9 cellular contexts compared by ENCODE assay signal in genomic region chr2:218259099-218259921, GRCh38. TPM values are rescaled to one million over a fixed set of nuclear protein-coding genes. Genes with fewer than 3 reads are reported as not detected.
DNase-seq lines count a peak whose midpoint lies in the region; ATAC-seq and TF ChIP-seq lines count a peak whose summit lies in the region.
"Had no signal": no experiment of that assay in that cellular context is flagged by ENCODE, and none has a peak within 500 bp of the region (broad histone marks: within the 10 kb centered on the region; RNA-seq: fewer than 3 reads in every experiment).

No MANE protein-coding gene starts in this region.

- peak overlapping the region; percentile 22; the same call in 1 of the 2 replicates for H3K4me3 Mint-ChIP-seq in HFFc6
- H3K4me3 Mint-ChIP-seq in activated naive CD8-positive, alpha-beta T cell treated with anti-CD3 and anti-CD28 coated beads, Interleukin-2, amount 10 ng/mL, durations not matched to agents 7 days and 5 days = no peak overlapping the region

- H3K9me2 ChIP-seq in hepatocyte (replicated peaks; ENCODE audit: insufficient read depth) = no peaks in the 10 kb centered on the region

- H3K27ac Mint-ChIP-seq in HFFc6 = peak overlapping the region; percentile 91
- H3K27ac Mint-ChIP-seq in activated naive CD8-positive, alpha-beta T cell treated with anti-CD3 and anti-CD28 coated beads, Interleukin-2, amount 10 ng/mL, durations not matched to agents 7 days and 5 days = peak overlapping the region; percentile 34

- 45% methylated on average over 15 of the region's 15 CpGs for WGBS in hepatocyte (ENCODE audit: low lambda C conversion rate, missing lambda C conversion rate)

- ATAC-seq in activated naive CD8-positive, alpha-beta T cell treated with anti-CD3 and anti-CD28 coated beads, Interleukin-2, amount 10 ng/mL, durations not matched to agents 7 days and 5 days (ENCODE audit: low read depth) = no peak
- ATAC-seq in GM18519 (IDR thresholded peaks at IDR 0.05; ENCODE audit: low FRiP score, unreplicated experiment) = no peak

- H3K4me2 ChIP-seq in hepatocyte = peak overlapping the region; percentile 57

- TF ChIP-seq CTCF in HFFc6 (IDR thresholded peaks at IDR 0.05) = no peak
- no peak for TF ChIP-seq CTCF in hepatocyte (IDR thresholded peaks at IDR 0.05; ENCODE audit: poor library complexity)

- H3K27ac ChIP-seq in hepatocyte = peak overlapping the region; percentile 92
- peak overlapping the region in 16 of 21 experiments; percentile 4 to 76 (median 56) for H3K27ac ChIP-seq in skin epidermis

- H4K20me1 ChIP-seq in hepatocyte (ENCODE audit: insufficient read depth, poor library complexity, severe bottlenecking) = no peaks in the 10 kb centered on the region

- H3K4me3 ChIP-seq in hepatocyte (no peak overlapping the region), skin epidermis (no peak overlapping the region)

- H3K4me1 Mint-ChIP-seq in HFFc6 (ENCODE audit: low read depth) = peaks cover 29% of the 10 kb centered on the region
- H3K4me1 Mint-ChIP-seq in activated naive CD8-positive, alpha-beta T cell treated with anti-CD3 and anti-CD28 coated beads, Interleukin-2, amount 10 ng/mL, durations not matched to agents 7 days and 5 days = peaks cover 13% of the 10 kb centered on the region

- H2AFZ ChIP-seq in hepatocyte = no peak overlapping the region

- H3K27me3 ChIP-seq in hepatocyte = no peaks in the 10 kb centered on the region

- H3K36me3 ChIP-seq in hepatocyte (replicated peaks; ENCODE audit: insufficient read depth, low read depth) = peaks cover 8% of the 10 kb centered on the region

- no peaks in the 10 kb centered on the region for H3K9me3 ChIP-seq in hepatocyte (ENCODE audit: low read depth)

- peaks cover 7% of the 10 kb centered on the region for H3K27me3 Mint-ChIP-seq in HFFc6 (ENCODE audit: insufficient read depth)
- H3K27me3 Mint-ChIP-seq in activated naive CD8-positive, alpha-beta T cell treated with anti-CD3 and anti-CD28 coated beads, Interleukin-2, amount 10 ng/mL, durations not matched to agents 7 days and 5 days = no peaks in the 10 kb centered on the region

- H3K4me1 ChIP-seq in hepatocyte (ENCODE audit: insufficient read depth) = peaks cover 45% of the 10 kb centered on the region

- H3K79me2 ChIP-seq in hepatocyte = peaks cover 5% of the 10 kb centered on the region

- H3K36me3 Mint-ChIP-seq in HFFc6 (ENCODE audit: low read depth) = peaks cover 22% of the 10 kb centered on the region
- H3K36me3 Mint-ChIP-seq in activated naive CD8-positive, alpha-beta T cell treated with anti-CD3 and anti-CD28 coated beads, Interleukin-2, amount 10 ng/mL, durations not matched to agents 7 days and 5 days = peaks cover 7% of the 10 kb centered on the region

- POLR2A ChIA-PET in activated naive CD8-positive, alpha-beta T cell treated with anti-CD3 and anti-CD28 coated beads, Interleukin-2, amount 10 ng/mL, durations not matched to agents 7 days and 5 days (lab: Charles Lee) = interaction anchor here (0.6 kb wide), 1 partner anchor 31 kb away, joined by 3 read pairs; no protein-coding TSS in a partner anchor

- H3K9me3 Mint-ChIP-seq in HFFc6 = no peaks in the 10 kb centered on the region
- no peaks in the 10 kb centered on the region for H3K9me3 Mint-ChIP-seq in activated naive CD8-positive, alpha-beta T cell treated with anti-CD3 and anti-CD28 coated beads, Interleukin-2, amount 10 ng/mL, durations not matched to agents 7 days and 5 days

- DNase-seq in HFFc6 = peak; percentile 76
- DNase-seq in activated naive CD8-positive, alpha-beta T cell treated with anti-CD3 and anti-CD28 coated beads, Interleukin-2, amount 10 ng/mL, durations not matched to agents 7 days and 5 days = no peak
- peak; percentile 79 for DNase-seq in hepatocyte (ENCODE audit: low spot score)
- DNase-seq in DMS79 treated with DMSO at 0.1 percent for 48 hours (lab: John Stamatoyannopoulos, UW) = no peak
- no peak for DNase-seq in T-helper 1 cell
- no peak for DNase-seq in inferior parietal cortex (ENCODE audit: extremely low spot score)
- DNase-seq: effector CD4-positive, alpha-beta T cell had no signal

RNA-seq across cellular contexts. Expression of gene GPBAR1, which starts 1.5 kb away (rescaled TPM):
- total RNA-seq in HFFc6 (2021; fragmentation: NEBNext Ultra II Directional; extraction: Animal tissue kit (Norgen Biotek cat#: 25700)) = under 1 TPM in 5 of 6 experiments, not detected in 1; 0.10 to 0.17 (median 0.12) TPM
- total RNA-seq in activated naive CD8-positive, alpha-beta T cell treated with anti-CD3 and anti-CD28 coated beads, Interleukin-2, amount 10 ng/mL, durations not matched to agents 7 days and 5 days = under 1 TPM; 0.71 to 0.72 TPM
- 6.1 and 10.9 TPM in 2 replicates for total RNA-seq in hepatocyte
- 23.4 and 25.6 TPM in 2 replicates for polyA plus RNA-seq in hepatocyte

RNA-seq across cellular contexts. Expression of gene AAMP, which starts 10.6 kb away (rescaled TPM):
- 10 to 100 TPM; 71.6 to 91.3 (median 80.4) TPM for total RNA-seq in HFFc6 (2021; fragmentation: NEBNext Ultra II Directional; extraction: Animal tissue kit (Norgen Biotek cat#: 25700))
- total RNA-seq in activated naive CD8-positive, alpha-beta T cell treated with anti-CD3 and anti-CD28 coated beads, Interleukin-2, amount 10 ng/mL, durations not matched to agents 7 days and 5 days = 10 to 100 TPM; 45.2 to 51.7 TPM
- total RNA-seq in hepatocyte = 104 and 140 TPM in 2 replicates
- 166 and 179 TPM in 2 replicates for polyA plus RNA-seq in hepatocyte

RNA-seq across cellular contexts. Expression of gene PNKD, which starts 11.0 kb away (rescaled TPM):
- 10 to 100 TPM; 50.8 to 62.8 (median 57.7) TPM for total RNA-seq in HFFc6 (2021; fragmentation: NEBNext Ultra II Directional; extraction: Animal tissue kit (Norgen Biotek cat#: 25700))
- 10 to 100 TPM; 33.9 to 36.3 TPM for total RNA-seq in activated naive CD8-positive, alpha-beta T cell treated with anti-CD3 and anti-CD28 coated beads, Interleukin-2, amount 10 ng/mL, durations not matched to agents 7 days and 5 days
- total RNA-seq in hepatocyte = 48.7 and 56.3 TPM in 2 replicates
- polyA plus RNA-seq in hepatocyte = 140 and 145 TPM in 2 replicates

RNA-seq across cellular contexts. Expression of gene TMBIM1, which starts 33.0 kb away (rescaled TPM):
- 100 to 1,000 TPM; 163 to 187 (median 176) TPM for total RNA-seq in HFFc6 (2021; fragmentation: NEBNext Ultra II Directional; extraction: Animal tissue kit (Norgen Biotek cat#: 25700))
- total RNA-seq in activated naive CD8-positive, alpha-beta T cell treated with anti-CD3 and anti-CD28 coated beads, Interleukin-2, amount 10 ng/mL, durations not matched to agents 7 days and 5 days = 10 to 100 TPM; 61.0 to 71.5 TPM
- 167 and 224 TPM in 2 replicates for total RNA-seq in hepatocyte
- 265 and 302 TPM in 2 replicates for polyA plus RNA-seq in hepatocyte

RNA-seq across cellular contexts. Expression of gene ARPC2, which starts 42.3 kb away (rescaled TPM):
- 100 to 1,000 TPM; 458 to 516 (median 500) TPM for total RNA-seq in HFFc6 (2021; fragmentation: NEBNext Ultra II Directional; extraction: Animal tissue kit (Norgen Biotek cat#: 25700))
- total RNA-seq in activated naive CD8-positive, alpha-beta T cell treated with anti-CD3 and anti-CD28 coated beads, Interleukin-2, amount 10 ng/mL, durations not matched to agents 7 days and 5 days = 100 to 1,000 TPM; 707 to 735 TPM
- total RNA-seq in hepatocyte = 310 and 312 TPM in 2 replicates
- 436 and 482 TPM in 2 replicates for polyA plus RNA-seq in hepatocyte

Comparison
In these comparisons a context has a peak if more than half of its experiments do, and no peak if none do; other contexts are left out.
1. DNase-seq: peak in HFFc6 (single experiment) and hepatocyte (single experiment); none in activated naive CD8-positive, alpha-beta T cell treated with anti-CD3 and anti-CD28 coated beads, Interleukin-2, amount 10 ng/mL, durations not matched to agents 7 days and 5 days (single experiment), DMS79 treated with DMSO at 0.1 percent for 48 hours (single experiment), T-helper 1 cell (0 of 5) and inferior parietal cortex (single experiment).